Comparison of ENCODE assay signal across 15 cellular contexts in genomic region chr21:43627527-43627926, GRCh38. TPM values are rescaled to one million over a fixed set of nuclear protein-coding genes. Genes with fewer than 3 reads are reported as not detected.
DNase-seq lines count a peak whose midpoint lies in the region; TF ChIP-seq lines count a peak whose summit lies in the region.
"Had no signal": no experiment of that assay in that cellular context is flagged by ENCODE, and none has a peak within 500 bp of the region (broad histone marks: within the 10 kb centered on the region; RNA-seq: fewer than 3 reads in every experiment).

No MANE protein-coding gene starts in this region.

- no peaks in the 10 kb centered on the region for H3K79me2 ChIP-seq in parathyroid adenoma

- no peak overlapping the region for H3K9ac ChIP-seq in parathyroid adenoma
- H3K9ac ChIP-seq: GM23248 had no signal

- no peak overlapping the region for H3K4me2 ChIP-seq in parathyroid adenoma (ENCODE audit: low read length)

- H3K4me1 ChIP-seq in SJSA1 (replicated peaks): peaks cover 25% of the 10 kb centered on the region
- peaks cover 6% of the 10 kb centered on the region for H3K4me1 ChIP-seq in parathyroid adenoma
- H3K4me1 ChIP-seq: HAP-1 had no signal

- TF ChIP-seq CTCF in fibroblast of villous mesenchyme (IDR thresholded peaks at IDR 0.05; ENCODE audit: insufficient read depth, low read depth, low read length) (no peak), parathyroid adenoma (IDR thresholded peaks at IDR 0.05) (no peak)

- H3K4me3 ChIP-seq in SJSA1: no peak overlapping the region
- H3K4me3 ChIP-seq in fibroblast of villous mesenchyme (ENCODE audit: low read depth, low read length): no peak overlapping the region
- H3K4me3 ChIP-seq in parathyroid adenoma (ENCODE audit: low read depth, low read length): no peak overlapping the region
- H3K4me3 ChIP-seq: GM23248, HAP-1 had no signal

- DNase-seq in SJSA1 (ENCODE audit: low read depth in 1 of 2, low spot score in 2 of 2) (no peak), fibroblast of villous mesenchyme (ENCODE audit: low read depth) (peak; percentile 70), GM19238 (ENCODE audit: insufficient read length, low spot score) (no peak), NCI-H748 treated with DMSO at 0.1 percent for 48 hours (lab: John Stamatoyannopoulos, UW) (no peak)
- DNase-seq in activated T-cell treated with anti-CD3 and anti-CD28 coated beads, Interleukin-2, amount 50 U/mL, for 1 hour: no peak
- DNase-seq: BE2C; Caco-2; CD4-positive, alpha-beta T cell; DMS153; DMS79; GDM1; GM23248 had no signal

- H2AFZ ChIP-seq in parathyroid adenoma: no peak overlapping the region
- H2AFZ ChIP-seq: GM23248 had no signal

- H3K36me3 ChIP-seq in SJSA1 (no peaks in the 10 kb centered on the region), parathyroid adenoma (ENCODE audit: control insufficient read depth, insufficient read depth, low read length) (no peaks in the 10 kb centered on the region)
- H3K36me3 ChIP-seq: BE2C, HAP-1 had no signal

- H3K27ac ChIP-seq in SJSA1 (peak overlapping the region; percentile 15; the same call in 1 of the 2 replicates), parathyroid adenoma (peak overlapping the region; percentile 41)
- H3K27ac ChIP-seq: C4-2B, GM23248 had no signal

- H3K27me3 ChIP-seq in SJSA1 (replicated peaks) (no peaks in the 10 kb centered on the region), parathyroid adenoma (ENCODE audit: control insufficient read depth, insufficient read depth, low read length) (no peaks in the 10 kb centered on the region)
- H3K27me3 ChIP-seq: BE2C had no signal

- H3K9me3 ChIP-seq in SJSA1 (replicated peaks) (0 out of 2 replicates have a peak, but pooled peaks cover 5% of the 10 kb centered on the region), parathyroid adenoma (ENCODE audit: control insufficient read depth, low read length) (no peaks in the 10 kb centered on the region)
- H3K9me3 ChIP-seq: BE2C had no signal

RNA-seq across cellular contexts. Expression of gene HSF2BP, which starts 31.8 kb away (rescaled TPM):
- total RNA-seq in SJSA1 (2014; rRNA removed; shearing (Covaris generic)): 1.6 and 2.8 TPM in 2 replicates
- 2.6 and 3.9 TPM in 2 replicates for total RNA-seq in fibroblast of villous mesenchyme

RNA-seq across cellular contexts. Expression of gene RRP1B, which starts 31.8 kb away (rescaled TPM):
- 35.4 and 37.9 TPM in 2 replicates for total RNA-seq in SJSA1 (2014; rRNA removed; shearing (Covaris generic))
- 26.1 and 36.3 TPM in 2 replicates for total RNA-seq in fibroblast of villous mesenchyme
